In the genomic region with DNA sequence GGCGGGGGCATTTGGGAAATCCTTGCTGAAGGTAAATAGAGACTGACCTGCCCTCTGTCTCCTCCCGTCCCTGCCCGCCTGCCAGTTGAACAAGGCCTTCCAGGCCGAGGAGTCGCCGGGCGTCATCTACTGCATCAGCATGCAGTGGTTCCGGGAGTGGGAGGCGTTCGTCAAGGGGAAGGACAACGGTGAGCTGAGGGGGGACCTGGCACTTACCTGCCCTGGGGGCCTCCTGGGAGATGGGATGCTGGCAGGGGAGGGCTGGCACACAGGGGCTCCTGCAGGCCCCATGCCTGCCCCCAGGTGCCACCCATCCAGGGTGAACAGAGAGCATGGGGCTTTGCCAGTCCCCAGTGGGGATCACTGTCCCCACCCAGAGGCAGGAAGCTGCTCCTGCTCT, we compare ENCODE assay signal across 1 cellular context.
TF ChIP-seq lines count a peak whose summit lies in the region.

No MANE protein-coding gene starts in this region.

TF ChIP-seq in GM23338, 12 proteins besides CTCF, POLR2A, EP300 and RAD21 (continued from another document):
- TF ChIP-seq JUNB (IDR thresholded peaks at IDR 0.05; ENCODE audit: unreplicated experiment) = no peak
- no peak for TF ChIP-seq POLR2AphosphoS5 (IDR thresholded peaks at IDR 0.05; ENCODE audit: low read depth)
- TF ChIP-seq, protein P1, sequence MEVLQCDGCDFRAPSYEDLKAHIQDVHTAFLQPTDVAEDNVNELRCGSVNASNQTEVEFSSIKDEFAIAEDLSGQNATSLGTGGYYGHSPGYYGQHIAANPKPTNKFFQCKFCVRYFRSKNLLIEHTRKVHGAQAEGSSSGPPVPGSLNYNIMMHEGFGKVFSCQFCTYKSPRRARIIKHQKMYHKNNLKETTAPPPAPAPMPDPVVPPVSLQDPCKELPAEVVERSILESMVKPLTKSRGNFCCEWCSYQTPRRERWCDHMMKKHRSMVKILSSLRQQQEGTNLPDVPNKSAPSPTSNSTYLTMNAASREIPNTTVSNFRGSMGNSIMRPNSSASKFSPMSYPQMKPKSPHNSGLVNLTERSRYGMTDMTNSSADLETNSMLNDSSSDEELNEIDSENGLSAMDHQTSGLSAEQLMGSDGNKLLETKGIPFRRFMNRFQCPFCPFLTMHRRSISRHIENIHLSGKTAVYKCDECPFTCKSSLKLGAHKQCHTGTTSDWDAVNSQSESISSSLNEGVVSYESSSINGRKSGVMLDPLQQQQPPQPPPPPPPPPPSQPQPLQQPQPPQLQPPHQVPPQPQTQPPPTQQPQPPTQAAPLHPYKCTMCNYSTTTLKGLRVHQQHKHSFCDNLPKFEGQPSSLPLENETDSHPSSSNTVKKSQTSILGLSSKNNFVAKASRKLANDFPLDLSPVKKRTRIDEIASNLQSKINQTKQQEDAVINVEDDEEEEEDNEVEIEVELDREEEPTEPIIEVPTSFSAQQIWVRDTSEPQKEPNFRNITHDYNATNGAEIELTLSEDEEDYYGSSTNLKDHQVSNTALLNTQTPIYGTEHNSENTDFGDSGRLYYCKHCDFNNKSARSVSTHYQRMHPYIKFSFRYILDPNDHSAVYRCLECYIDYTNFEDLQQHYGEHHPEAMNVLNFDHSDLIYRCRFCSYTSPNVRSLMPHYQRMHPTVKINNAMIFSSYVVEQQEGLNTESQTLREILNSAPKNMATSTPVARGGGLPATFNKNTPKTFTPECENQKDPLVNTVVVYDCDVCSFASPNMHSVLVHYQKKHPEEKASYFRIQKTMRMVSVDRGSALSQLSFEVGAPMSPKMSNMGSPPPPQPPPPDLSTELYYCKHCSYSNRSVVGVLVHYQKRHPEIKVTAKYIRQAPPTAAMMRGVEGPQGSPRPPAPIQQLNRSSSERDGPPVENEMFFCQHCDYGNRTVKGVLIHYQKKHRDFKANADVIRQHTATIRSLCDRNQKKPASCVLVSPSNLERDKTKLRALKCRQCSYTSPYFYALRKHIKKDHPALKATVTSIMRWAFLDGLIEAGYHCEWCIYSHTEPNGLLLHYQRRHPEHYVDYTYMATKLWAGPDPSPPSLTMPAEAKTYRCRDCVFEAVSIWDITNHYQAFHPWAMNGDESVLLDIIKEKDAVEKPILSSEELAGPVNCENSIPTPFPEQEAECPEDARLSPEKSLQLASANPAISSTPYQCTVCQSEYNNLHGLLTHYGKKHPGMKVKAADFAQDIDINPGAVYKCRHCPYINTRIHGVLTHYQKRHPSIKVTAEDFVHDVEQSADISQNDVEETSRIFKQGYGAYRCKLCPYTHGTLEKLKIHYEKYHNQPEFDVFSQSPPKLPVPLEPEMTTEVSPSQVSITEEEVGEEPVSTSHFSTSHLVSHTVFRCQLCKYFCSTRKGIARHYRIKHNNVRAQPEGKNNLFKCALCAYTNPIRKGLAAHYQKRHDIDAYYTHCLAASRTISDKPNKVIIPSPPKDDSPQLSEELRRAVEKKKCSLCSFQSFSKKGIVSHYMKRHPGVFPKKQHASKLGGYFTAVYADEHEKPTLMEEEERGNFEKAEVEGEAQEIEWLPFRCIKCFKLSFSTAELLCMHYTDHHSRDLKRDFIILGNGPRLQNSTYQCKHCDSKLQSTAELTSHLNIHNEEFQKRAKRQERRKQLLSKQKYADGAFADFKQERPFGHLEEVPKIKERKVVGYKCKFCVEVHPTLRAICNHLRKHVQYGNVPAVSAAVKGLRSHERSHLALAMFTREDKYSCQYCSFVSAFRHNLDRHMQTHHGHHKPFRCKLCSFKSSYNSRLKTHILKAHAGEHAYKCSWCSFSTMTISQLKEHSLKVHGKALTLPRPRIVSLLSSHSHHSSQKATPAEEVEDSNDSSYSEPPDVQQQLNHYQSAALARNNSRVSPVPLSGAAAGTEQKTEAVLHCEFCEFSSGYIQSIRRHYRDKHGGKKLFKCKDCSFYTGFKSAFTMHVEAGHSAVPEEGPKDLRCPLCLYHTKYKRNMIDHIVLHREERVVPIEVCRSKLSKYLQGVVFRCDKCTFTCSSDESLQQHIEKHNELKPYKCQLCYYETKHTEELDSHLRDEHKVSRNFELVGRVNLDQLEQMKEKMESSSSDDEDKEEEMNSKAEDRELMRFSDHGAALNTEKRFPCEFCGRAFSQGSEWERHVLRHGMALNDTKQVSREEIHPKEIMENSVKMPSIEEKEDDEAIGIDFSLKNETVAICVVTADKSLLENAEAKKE (CRISPR knock-in tag; IDR thresholded peaks at IDR 0.05) = no peak
